ENCODE assay signal across 8 cellular contexts in the genomic region with DNA sequence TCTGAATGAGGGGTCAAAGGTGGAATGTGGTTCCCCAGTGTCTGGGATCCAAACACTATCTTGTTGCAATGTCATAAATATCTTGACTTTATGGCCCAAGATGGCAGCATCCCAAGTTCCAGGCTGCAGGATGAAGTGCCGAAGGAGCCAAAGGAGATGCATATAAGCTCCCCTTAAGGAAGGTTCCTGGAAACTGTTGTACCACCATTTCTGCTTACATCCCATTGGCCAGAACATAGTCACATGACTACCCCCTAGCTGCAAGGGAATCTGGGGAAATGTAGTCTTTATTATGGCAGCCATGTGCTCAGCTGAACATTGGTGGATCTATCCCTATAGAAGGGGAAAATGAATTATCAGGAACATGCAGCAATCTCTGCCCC. TPM values are rescaled to one million over a fixed set of nuclear protein-coding genes. Genes with fewer than 3 reads are reported as not detected.
A peak's percentile ranks its signal among the peaks of the same experiment; 100 is the strongest.
DNase-seq lines count a peak whose midpoint lies in the region; ATAC-seq and TF ChIP-seq lines count a peak whose summit lies in the region.

No MANE protein-coding gene starts in this region.

- WGBS in psoas muscle, 3 donors, result 71 to 93% (median 90%) methylated on average over 1 of the region's 1 CpG
- 78 to 88% methylated on average over 1 of the region's 1 CpG for WGBS in testis, 2 donors

- no peak overlapping the region for H3K27ac ChIP-seq in BLaER1
- no peak overlapping the region for H3K27ac ChIP-seq in psoas muscle
- no peak overlapping the region for H3K27ac ChIP-seq in testis

- H3K9me3 ChIP-seq in BLaER1 (peaks cover 13% of the 10 kb centered on the region; the same call in 1 of the 2 replicates), psoas muscle (no peaks in the 10 kb centered on the region), testis (no peaks in the 10 kb centered on the region)

- no peak for TF ChIP-seq POLR2A in testis (IDR thresholded peaks at IDR 0.05)

- H3K27me3 ChIP-seq in BLaER1 (no peaks in the 10 kb centered on the region), psoas muscle (ENCODE audit: insufficient read depth in 3 of 3, low read length in 2 of 3) (no peaks in the 10 kb centered on the region), testis (no peaks in the 10 kb centered on the region)

- TF ChIP-seq CTCF in psoas muscle (IDR thresholded peaks at IDR 0.05) (no peak), testis (IDR thresholded peaks at IDR 0.05) (no peak)

- peak overlapping the region; percentile 34; the same call in 1 of the 2 replicates for H3K4me2 ChIP-seq in BLaER1

- H3K9ac ChIP-seq in BLaER1, result no peak overlapping the region

- H3K4me3 ChIP-seq in BLaER1 (no peak overlapping the region), psoas muscle (no peak overlapping the region), testis (no peak overlapping the region)

- ATAC-seq in GM21526 (IDR thresholded peaks at IDR 0.05; ENCODE audit: low FRiP score, unreplicated experiment), result peak; percentile 15
- no peak for ATAC-seq in psoas muscle

- DNase-seq in NCI-H82 (lab: John Stamatoyannopoulos, UW) (peak; percentile 62), fibroblast of gingiva (ENCODE audit: low read depth) (peak; percentile 43), psoas muscle (no peak), testis (no peak)
- no peak for DNase-seq in activated CD4-positive, CD25-positive, alpha-beta regulatory T cell (lab: John Stamatoyannopoulos, UW)
- no peak for DNase-seq in activated CD8-positive, alpha-beta memory T cell treated with anti-CD3 and anti-CD28 coated beads, Interleukin-2, amount 50 U/mL, for 4 hours

- intact Hi-C loops in psoas muscle (cut with DNase I) (no loop called here), testis (cut with DNase I; ENCODE audit: low total_unique reads) (no loop called here)

- H3K36me3 ChIP-seq in BLaER1 (no peaks in the 10 kb centered on the region), psoas muscle (ENCODE audit: insufficient read depth in 1 of 2, low read depth in 1 of 2) (no peaks in the 10 kb centered on the region), testis (ENCODE audit: low read depth, missing control alignments) (no peaks in the 10 kb centered on the region)

- H3K4me1 ChIP-seq in BLaER1, result peaks cover 51% of the 10 kb centered on the region
- H3K4me1 ChIP-seq in psoas muscle, result no peaks in the 10 kb centered on the region
- H3K4me1 ChIP-seq in testis, result no peaks in the 10 kb centered on the region

- 0 out of 2 replicates have a peak, but pooled peaks cover 3% of the 10 kb centered on the region for H4K20me1 ChIP-seq in BLaER1

RNA-seq across cellular contexts. Expression of a gene that starts 54.3 kb away (rescaled TPM):
- 10 to 100 TPM in 3 of 4 donors, 1 to 10 TPM in 1; 5.4 to 47.6 (median 16.6) TPM for total RNA-seq in psoas muscle
- polyA plus RNA-seq in psoas muscle, result 10 to 100 TPM in 2 of 3 donors, 1 to 10 TPM in 1; 5.6 to 23.8 (median 10.5) TPM
- total RNA-seq in testis, result 10 to 100 TPM; 12.8 to 22.4 TPM
- polyA plus RNA-seq in testis (ENCODE audit: insufficient read depth, low read depth, low replicate concordance), result 14.4 TPM

Comparison
In these comparisons a context has a peak if more than half of its experiments do, and no peak if none do; other contexts are left out.
1. DNase-seq: peak in NCI-H82 (single experiment) and fibroblast of gingiva (single experiment); none in activated CD4-positive, CD25-positive, alpha-beta regulatory T cell (0 of 4), activated CD8-positive, alpha-beta memory T cell treated with anti-CD3 and anti-CD28 coated beads, Interleukin-2, amount 50 U/mL, for 4 hours (single experiment), psoas muscle (0 of 2) and testis (single experiment).